18 cellular contexts compared by ENCODE assay signal in the genomic region with DNA sequence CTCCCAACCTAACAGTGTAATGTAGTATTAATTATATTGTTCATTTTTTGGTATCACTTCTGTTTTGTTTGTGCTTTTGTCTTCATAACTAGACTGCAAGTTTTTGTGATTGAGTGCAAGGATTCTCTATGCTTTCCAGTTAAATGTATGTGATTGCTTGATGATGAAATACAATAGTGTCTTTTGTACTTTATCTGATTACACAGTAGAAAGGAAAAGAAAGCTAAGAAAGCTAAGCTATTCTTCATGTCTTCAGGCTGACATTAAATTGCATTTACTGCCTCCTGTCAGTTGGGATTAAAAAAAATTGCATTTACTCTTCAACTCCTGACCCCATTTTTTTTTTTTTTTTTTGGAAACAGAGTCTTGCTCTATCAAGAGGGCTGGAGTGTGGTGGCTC. TPM values are rescaled to one million over a fixed set of nuclear protein-coding genes. Genes with fewer than 3 reads are reported as not detected.
DNase-seq lines count a peak whose midpoint lies in the region; ATAC-seq and TF ChIP-seq lines count a peak whose summit lies in the region.
"Had no signal": no experiment of that assay in that cellular context is flagged by ENCODE, and none has a peak within 500 bp of the region (broad histone marks: within the 10 kb centered on the region; RNA-seq: fewer than 3 reads in every experiment).

No MANE protein-coding gene starts in this region.

- DNase-seq in SK-N-SH, result no peak
- peak; percentile 57 for DNase-seq in COLO829 (ENCODE audit: low spot score)
- DNase-seq in SK-N-DZ (ENCODE audit: low spot score), result peak; percentile 25
- no peak for DNase-seq in mesothelial cell of epicardium (ENCODE audit: low spot score in 2 of 2, unreplicated experiment in 2 of 2)
- DNase-seq in kidney glomerular epithelial cell (lab: John Stamatoyannopoulos, UW), result no peak
- DNase-seq in NCI-H82 (lab: John Stamatoyannopoulos, UW), result no peak
- no peak for DNase-seq in KBM-7
- DNase-seq: AML-193, Calu3, DMS 273 treated with DMSO at 0.1 percent for 48 hours, H9, HFFc6 had no signal

- H3K9me3 ChIP-seq in SK-N-SH, result no peaks in the 10 kb centered on the region
- H3K9me3 ChIP-seq: BLaER1 had no signal

- peaks cover 8% of the 10 kb centered on the region for H3F3A ChIP-seq in SK-N-SH (replicated peaks; ENCODE audit: insufficient read depth)

- H3K4me3 Mint-ChIP-seq in mesothelial cell of epicardium, result no peak overlapping the region
- H3K4me3 Mint-ChIP-seq: GM23338, H9, HFFc6, IgD-negative memory B cell had no signal

- no peak overlapping the region for H3K9ac ChIP-seq in SK-N-SH
- H3K9ac ChIP-seq: BLaER1 had no signal

- no peaks in the 10 kb centered on the region for H3K9me3 Mint-ChIP-seq in mesothelial cell of epicardium
- H3K9me3 Mint-ChIP-seq: GM23338, H9, HFFc6, IgD-negative memory B cell had no signal

- H3K4me3 ChIP-seq in SK-N-SH (ENCODE audit: low read depth in 2 of 2, low read length in 1 of 2), result no peak overlapping the region
- H3K4me3 ChIP-seq: BLaER1, GM12878, GM23338 had no signal

- H3K4me2 ChIP-seq in SK-N-SH, result no peak overlapping the region
- H3K4me2 ChIP-seq: BLaER1, GM23338 had no signal

- TF ChIP-seq EP300 in SK-N-SH (IDR thresholded peaks at IDR 0.05; ENCODE audit: borderline replicate concordance in 1 of 2, low read depth in 1 of 2, low read length in 1 of 2), result no peak

- H4K20me1 ChIP-seq in SK-N-SH (ENCODE audit: insufficient read depth), result no peaks in the 10 kb centered on the region

- H3K27ac Mint-ChIP-seq in mesothelial cell of epicardium, result peak overlapping the region; percentile 66
- H3K27ac Mint-ChIP-seq: GM23338, H9, HFFc6, IgD-negative memory B cell had no signal

- no peaks in the 10 kb centered on the region for H3K9me2 ChIP-seq in SK-N-SH

- H3K36me3 Mint-ChIP-seq in mesothelial cell of epicardium, result peaks cover 27% of the 10 kb centered on the region

- TF ChIP-seq CTCF in SK-N-SH (IDR thresholded peaks at IDR 0.05) (no peak), mesothelial cell of epicardium (IDR thresholded peaks at IDR 0.05; ENCODE audit: unreplicated experiment) (no peak)

- H3K79me2 ChIP-seq in SK-N-SH (ENCODE audit: insufficient read depth), result peaks cover 44% of the 10 kb centered on the region

- H3K27me3 Mint-ChIP-seq in mesothelial cell of epicardium (ENCODE audit: low read depth), result no peaks in the 10 kb centered on the region
- H3K27me3 Mint-ChIP-seq: IgD-negative memory B cell had no signal

- H3K27ac ChIP-seq in SK-N-SH (ENCODE audit: low read depth in 2 of 2, low read length in 1 of 2), result no peak overlapping the region
- H3K27ac ChIP-seq: 22Rv1, BLaER1 had no signal

- H3K27me3 ChIP-seq in SK-N-SH (ENCODE audit: insufficient read depth), result no peaks in the 10 kb centered on the region
- H3K27me3 ChIP-seq: BLaER1 had no signal

- POLR2A ChIA-PET in SK-N-SH (lab: Yijun Ruan, JAX), result no interaction called here

- CTCF ChIA-PET in SK-N-SH (lab: Yijun Ruan, JAX), result interaction anchor here (0.7 to 5.0 kb wide), 2 partner anchors 20 to 215 kb away, joined by 3 to 25 read pairs; no protein-coding TSS in a partner anchor

- H3K36me3 ChIP-seq in SK-N-SH (replicated peaks in 1 of 2; ENCODE audit: control insufficient read depth in 1 of 2, insufficient read depth in 2 of 2, low read length in 1 of 2), result peaks cover 6 to 24% of the 10 kb centered on the region in 2 experiments

- no peaks in the 10 kb centered on the region for H3K4me1 ChIP-seq in SK-N-SH (ENCODE audit: control insufficient read depth in 1 of 2, insufficient read depth in 2 of 2, low read depth in 1 of 2, low read length in 1 of 2)
- H3K4me1 ChIP-seq: BLaER1 had no signal

- no peak for ATAC-seq in SK-N-SH treated with all-trans-retinoic acid at 6 μM for 48 hours
- ATAC-seq: GM12878, GM23338 had no signal

- in situ Hi-C loops in KBM-7 (cut with MboI; ENCODE audit: low pct_unique_long_range_greater_than_20kb, low sequenced_read_pairs), result no loop called here

- H2AFZ ChIP-seq in SK-N-SH (ENCODE audit: low read depth), result no peak overlapping the region
- H2AFZ ChIP-seq: GM23338 had no signal

- H3K4me1 Mint-ChIP-seq in mesothelial cell of epicardium, result peaks cover 12% of the 10 kb centered on the region
- H3K4me1 Mint-ChIP-seq: GM23338, H9 had no signal

- TF ChIP-seq RAD21 in SK-N-SH (IDR thresholded peaks at IDR 0.05; ENCODE audit: low read length), result no peak

TF ChIP-seq in SK-N-SH treated with all-trans-retinoic acid at 6 μM for 48 hours, 23 proteins besides CTCF, POLR2A, EP300 and RAD21:
- TF ChIP-seq ISL1 (CRISPR knock-in tag; IDR thresholded peaks at IDR 0.05) (peak; percentile 73; the same call in 1 of the 2 replicates), BACH2 (CRISPR knock-in tag; IDR thresholded peaks at IDR 0.05; ENCODE audit: borderline replicate concordance) (no peak)

TF ChIP-seq in SK-N-SH, 30 proteins besides CTCF, POLR2A, EP300 and RAD21:
- TF ChIP-seq SIN3A (IDR thresholded peaks at IDR 0.05; ENCODE audit: borderline replicate concordance, low read depth, low read length) (no peak), RCOR1 (IDR thresholded peaks at IDR 0.05; ENCODE audit: low read length) (no peak), USF2 (IDR thresholded peaks at IDR 0.05; ENCODE audit: borderline replicate concordance, low read depth, low read length) (no peak), RFX5 (IDR thresholded peaks at IDR 0.05; ENCODE audit: low read length) (no peak), POLR2AphosphoS5 (IDR thresholded peaks at IDR 0.05; ENCODE audit: low read depth, low read length) (no peak)

RNA-seq across cellular contexts. Expression of gene RTF1, which starts 28.5 kb away (rescaled TPM):
- polyA plus RNA-seq in SK-N-SH (2012; rRNA removed), result 27.8 and 32.4 TPM in 2 replicates
- polyA plus RNA-seq in SK-N-SH (2012; cell fraction: cytosol; rRNA removed), result 33.3 and 33.5 TPM in 2 replicates
- polyA plus RNA-seq in SK-N-SH (2012; cell fraction: nucleus; rRNA removed), result 16.7 and 30.3 TPM in 2 replicates
- 40.4 and 47.2 TPM in 2 replicates for polyA plus RNA-seq in SK-N-DZ (2014; cell fraction: cytosol; rRNA removed)
- 18.3 and 37.0 TPM in 2 replicates for polyA plus RNA-seq in SK-N-DZ (2014; cell fraction: nucleus; rRNA removed)
- total RNA-seq in mesothelial cell of epicardium, result 58.1 to 66.9 TPM (median 63.5 TPM) in 3 replicates

RNA-seq across cellular contexts. Expression of gene NDUFAF1, which starts 43.1 kb away (rescaled TPM):
- 14.9 and 17.9 TPM in 2 replicates for polyA plus RNA-seq in SK-N-SH (2012; rRNA removed)
- polyA plus RNA-seq in SK-N-SH (2012; cell fraction: cytosol; rRNA removed), result 22.6 and 27.6 TPM in 2 replicates
- polyA plus RNA-seq in SK-N-SH (2012; cell fraction: nucleus; rRNA removed), result 7.7 and 10.0 TPM in 2 replicates
- polyA plus RNA-seq in SK-N-DZ (2014; cell fraction: cytosol; rRNA removed), result 29.6 and 33.2 TPM in 2 replicates
- polyA plus RNA-seq in SK-N-DZ (2014; cell fraction: nucleus; rRNA removed), result 13.4 and 16.9 TPM in 2 replicates
- 13.3 to 14.1 TPM (median 13.4 TPM) in 3 replicates for total RNA-seq in mesothelial cell of epicardium

RNA-seq across cellular contexts. Expression of gene ITPKA, which starts 48.3 kb away (rescaled TPM):
- polyA plus RNA-seq in SK-N-SH (2012; rRNA removed), result 1.0 and 2.2 TPM in 2 replicates
- 0.60 and 1.1 TPM in 2 replicates for polyA plus RNA-seq in SK-N-SH (2012; cell fraction: cytosol; rRNA removed)
- polyA plus RNA-seq in SK-N-SH (2012; cell fraction: nucleus; rRNA removed), result 4.9 and 7.4 TPM in 2 replicates
- 2.3 and 2.4 TPM in 2 replicates for polyA plus RNA-seq in SK-N-DZ (2014; cell fraction: cytosol; rRNA removed)
- 3.8 and 7.2 TPM in 2 replicates for polyA plus RNA-seq in SK-N-DZ (2014; cell fraction: nucleus; rRNA removed)
- total RNA-seq in mesothelial cell of epicardium, result 0.55 to 0.80 TPM (median 0.79 TPM) in 3 replicates
- polyA plus RNA-seq: IgD-negative memory B cell had no signal

Comparison
In these comparisons a context has a peak if more than half of its experiments do, and no peak if none do; other contexts are left out.
1. DNase-seq: peak in COLO829 (single experiment) and SK-N-DZ (single experiment); none in SK-N-SH (single experiment), mesothelial cell of epicardium (0 of 2), kidney glomerular epithelial cell (single experiment), NCI-H82 (single experiment) and KBM-7 (single experiment).